Comparison of ENCODE assay signal across 1 cellular context in the genomic region with DNA sequence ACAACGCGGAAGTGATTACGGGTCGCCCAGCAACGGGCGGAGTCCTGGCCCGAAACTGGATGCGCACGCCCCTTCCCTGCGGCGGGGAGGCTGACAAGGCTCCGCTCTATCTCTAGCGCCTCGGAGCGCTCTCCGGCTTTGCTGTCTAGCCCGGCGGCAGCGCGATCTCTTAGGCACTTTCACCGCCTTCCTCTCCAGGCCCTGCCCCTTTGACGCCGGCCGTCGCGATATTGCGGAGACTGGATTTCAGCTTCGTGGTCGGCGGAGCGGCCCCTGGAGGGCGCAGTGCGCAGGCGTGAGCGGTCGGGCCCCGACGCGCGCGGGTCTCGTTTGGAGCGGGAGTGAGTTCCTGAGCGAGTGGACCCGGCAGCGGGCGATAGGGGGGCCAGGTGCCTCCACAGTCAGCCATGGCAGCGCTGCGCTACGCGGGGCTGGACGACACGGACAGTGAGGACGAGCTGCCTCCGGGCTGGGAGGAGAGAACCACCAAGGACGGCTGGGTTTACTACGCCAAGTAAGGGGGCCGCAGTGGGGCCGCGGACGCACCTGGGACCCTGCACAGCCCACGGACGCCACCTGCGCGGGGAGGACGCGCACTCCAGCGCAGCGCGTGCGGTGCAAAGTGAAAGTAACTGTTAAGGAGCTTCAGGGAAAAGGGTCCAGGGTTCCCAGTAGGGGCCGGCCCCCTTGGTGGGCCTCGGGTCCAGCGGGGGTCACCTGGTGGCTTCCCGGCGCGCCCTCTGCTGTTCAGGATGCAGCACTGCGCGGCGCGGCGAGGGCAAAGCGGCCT.
TF ChIP-seq lines count a peak whose summit lies in the region.

Gene WWOX, plus strand, starts transcription at position 283 of the 790 bp plus-strand sequence.

TF ChIP-seq in K562, 482 proteins besides CTCF, POLR2A, EP300 and RAD21 (continued from another document and continues in another):
- TF ChIP-seq ZBTB40 (IDR thresholded peaks at IDR 0.05) (peak; percentile 78), ZBTB40 (CRISPR knock-in tag; IDR thresholded peaks at IDR 0.05) (no peak), SOX6 (IDR thresholded peaks at IDR 0.05) (peak; percentile 73; the same call in 1 of the 2 replicates), ATF1 (CRISPR knock-in tag; IDR thresholded peaks at IDR 0.05) (peak; percentile 51; the same call in 1 of the 2 replicates), ATF1 (tag; IDR thresholded peaks at IDR 0.05) (peak; percentile 94), PHB2 (IDR thresholded peaks at IDR 0.05; ENCODE audit: low read depth) (no peak), HBP1 (CRISPR knock-in tag; IDR thresholded peaks at IDR 0.05) (no peak), ZNF146 (CRISPR knock-in tag; IDR thresholded peaks at IDR 0.05; ENCODE audit: unreplicated experiment) (no peak), ASH1L (IDR thresholded peaks at IDR 0.05; ENCODE audit: borderline replicate concordance, low read depth, partially characterized antibody) (no peak), SRF (CRISPR knock-in tag; IDR thresholded peaks at IDR 0.05) (peak in 1 of 2 experiments; percentile 76; a peak in 1 of 4 replicates), ZNF668 (CRISPR knock-in tag; IDR thresholded peaks at IDR 0.05) (no peak), HOXB6 (CRISPR knock-in tag; IDR thresholded peaks at IDR 0.05; ENCODE audit: borderline replicate concordance) (no peak), RCOR1 (IDR thresholded peaks at IDR 0.05; ENCODE audit: borderline replicate concordance in 1 of 2, low read depth in 2 of 2, low read length in 2 of 2) (peak; percentile 16 to 69; a peak in 2 of 4 replicates), ZKSCAN3 (CRISPR knock-in tag; IDR thresholded peaks at IDR 0.05) (no peak), ZNF274 (IDR thresholded peaks at IDR 0.05; ENCODE audit: borderline replicate concordance, low read depth, low read length) (no peak), U2AF1 (optimal IDR thresholded peaks at IDR 0.05; ENCODE audit: low read depth, low read length) (peak; percentile 80), TCF7L2 (IDR thresholded peaks at IDR 0.05; ENCODE audit: low read depth, low read length) (0 out of 2 replicates have a peak, but pooled peaks have one; percentile 35), ARID2 (IDR thresholded peaks at IDR 0.05) (no peak), KLF13 (tag; IDR thresholded peaks at IDR 0.05; ENCODE audit: borderline replicate concordance, low read depth) (peak; percentile 87; the same call in 1 of the 2 replicates), HDAC8 (tag; IDR thresholded peaks at IDR 0.05) (no peak), EZH2 (IDR thresholded peaks at IDR 0.05; ENCODE audit: borderline replicate concordance, low read depth, low read length) (no peak), NR2C2 (CRISPR knock-in tag; IDR thresholded peaks at IDR 0.05) (peak; percentile 28; the same call in 1 of the 2 replicates), NR2C2 (tag; IDR thresholded peaks at IDR 0.05) (peak; percentile 86), MTF1 (CRISPR knock-in tag; IDR thresholded peaks at IDR 0.05; ENCODE audit: borderline replicate concordance) (no peak), L3MBTL2 (IDR thresholded peaks at IDR 0.05) (peak; percentile 61; the same call in 1 of the 2 replicates), ZEB2 (IDR thresholded peaks at IDR 0.05) (peak; percentile 60), RBM22 (IDR thresholded peaks at IDR 0.05; ENCODE audit: low read depth, low read length, poor library complexity, severe bottlenecking) (peak; percentile 69), NR2C1 (IDR thresholded peaks at IDR 0.05) (no peak), NR2C1 (tag; IDR thresholded peaks at IDR 0.05) (peak; percentile 65; the same call in 1 of the 2 replicates), NCOA1 (IDR thresholded peaks at IDR 0.05; ENCODE audit: low read depth) (no peak), THRAP3 (IDR thresholded peaks at IDR 0.05; ENCODE audit: borderline replicate concordance) (peak; percentile 97), ID3 (CRISPR knock-in tag; IDR thresholded peaks at IDR 0.05) (no peak), ID3 (tag; IDR thresholded peaks at IDR 0.05) (peak; percentile 59; the same call in 1 of the 2 replicates), BCOR (IDR thresholded peaks at IDR 0.05) (no peak), KAT7 (CRISPR knock-in tag; IDR thresholded peaks at IDR 0.05; ENCODE audit: borderline replicate concordance) (no peak), RHOXF2B (CRISPR knock-in tag; conservative IDR thresholded peaks at IDR 0.05) (no peak), TAL1 (IDR thresholded peaks at IDR 0.05) (no peak), ZNF324 (CRISPR knock-in tag; IDR thresholded peaks at IDR 0.05) (no peak), ZSCAN29 (IDR thresholded peaks at IDR 0.05) (peak; percentile 94), ZNF695 (CRISPR knock-in tag; IDR thresholded peaks at IDR 0.05) (no peak), ELF1 (tag; IDR thresholded peaks at IDR 0.05) (peak; percentile 97), SLC30A9 (CRISPR knock-in tag; IDR thresholded peaks at IDR 0.05) (0 out of 2 replicates have a peak, but pooled peaks have one; percentile 41)
- TF ChIP-seq, protein P1, sequence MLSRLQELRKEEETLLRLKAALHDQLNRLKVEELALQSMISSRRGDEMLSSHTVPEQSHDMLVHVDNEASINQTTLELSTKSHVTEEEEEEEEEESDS (CRISPR knock-in tag; IDR thresholded peaks at IDR 0.05) = no peak
- TF ChIP-seq, protein P2, sequence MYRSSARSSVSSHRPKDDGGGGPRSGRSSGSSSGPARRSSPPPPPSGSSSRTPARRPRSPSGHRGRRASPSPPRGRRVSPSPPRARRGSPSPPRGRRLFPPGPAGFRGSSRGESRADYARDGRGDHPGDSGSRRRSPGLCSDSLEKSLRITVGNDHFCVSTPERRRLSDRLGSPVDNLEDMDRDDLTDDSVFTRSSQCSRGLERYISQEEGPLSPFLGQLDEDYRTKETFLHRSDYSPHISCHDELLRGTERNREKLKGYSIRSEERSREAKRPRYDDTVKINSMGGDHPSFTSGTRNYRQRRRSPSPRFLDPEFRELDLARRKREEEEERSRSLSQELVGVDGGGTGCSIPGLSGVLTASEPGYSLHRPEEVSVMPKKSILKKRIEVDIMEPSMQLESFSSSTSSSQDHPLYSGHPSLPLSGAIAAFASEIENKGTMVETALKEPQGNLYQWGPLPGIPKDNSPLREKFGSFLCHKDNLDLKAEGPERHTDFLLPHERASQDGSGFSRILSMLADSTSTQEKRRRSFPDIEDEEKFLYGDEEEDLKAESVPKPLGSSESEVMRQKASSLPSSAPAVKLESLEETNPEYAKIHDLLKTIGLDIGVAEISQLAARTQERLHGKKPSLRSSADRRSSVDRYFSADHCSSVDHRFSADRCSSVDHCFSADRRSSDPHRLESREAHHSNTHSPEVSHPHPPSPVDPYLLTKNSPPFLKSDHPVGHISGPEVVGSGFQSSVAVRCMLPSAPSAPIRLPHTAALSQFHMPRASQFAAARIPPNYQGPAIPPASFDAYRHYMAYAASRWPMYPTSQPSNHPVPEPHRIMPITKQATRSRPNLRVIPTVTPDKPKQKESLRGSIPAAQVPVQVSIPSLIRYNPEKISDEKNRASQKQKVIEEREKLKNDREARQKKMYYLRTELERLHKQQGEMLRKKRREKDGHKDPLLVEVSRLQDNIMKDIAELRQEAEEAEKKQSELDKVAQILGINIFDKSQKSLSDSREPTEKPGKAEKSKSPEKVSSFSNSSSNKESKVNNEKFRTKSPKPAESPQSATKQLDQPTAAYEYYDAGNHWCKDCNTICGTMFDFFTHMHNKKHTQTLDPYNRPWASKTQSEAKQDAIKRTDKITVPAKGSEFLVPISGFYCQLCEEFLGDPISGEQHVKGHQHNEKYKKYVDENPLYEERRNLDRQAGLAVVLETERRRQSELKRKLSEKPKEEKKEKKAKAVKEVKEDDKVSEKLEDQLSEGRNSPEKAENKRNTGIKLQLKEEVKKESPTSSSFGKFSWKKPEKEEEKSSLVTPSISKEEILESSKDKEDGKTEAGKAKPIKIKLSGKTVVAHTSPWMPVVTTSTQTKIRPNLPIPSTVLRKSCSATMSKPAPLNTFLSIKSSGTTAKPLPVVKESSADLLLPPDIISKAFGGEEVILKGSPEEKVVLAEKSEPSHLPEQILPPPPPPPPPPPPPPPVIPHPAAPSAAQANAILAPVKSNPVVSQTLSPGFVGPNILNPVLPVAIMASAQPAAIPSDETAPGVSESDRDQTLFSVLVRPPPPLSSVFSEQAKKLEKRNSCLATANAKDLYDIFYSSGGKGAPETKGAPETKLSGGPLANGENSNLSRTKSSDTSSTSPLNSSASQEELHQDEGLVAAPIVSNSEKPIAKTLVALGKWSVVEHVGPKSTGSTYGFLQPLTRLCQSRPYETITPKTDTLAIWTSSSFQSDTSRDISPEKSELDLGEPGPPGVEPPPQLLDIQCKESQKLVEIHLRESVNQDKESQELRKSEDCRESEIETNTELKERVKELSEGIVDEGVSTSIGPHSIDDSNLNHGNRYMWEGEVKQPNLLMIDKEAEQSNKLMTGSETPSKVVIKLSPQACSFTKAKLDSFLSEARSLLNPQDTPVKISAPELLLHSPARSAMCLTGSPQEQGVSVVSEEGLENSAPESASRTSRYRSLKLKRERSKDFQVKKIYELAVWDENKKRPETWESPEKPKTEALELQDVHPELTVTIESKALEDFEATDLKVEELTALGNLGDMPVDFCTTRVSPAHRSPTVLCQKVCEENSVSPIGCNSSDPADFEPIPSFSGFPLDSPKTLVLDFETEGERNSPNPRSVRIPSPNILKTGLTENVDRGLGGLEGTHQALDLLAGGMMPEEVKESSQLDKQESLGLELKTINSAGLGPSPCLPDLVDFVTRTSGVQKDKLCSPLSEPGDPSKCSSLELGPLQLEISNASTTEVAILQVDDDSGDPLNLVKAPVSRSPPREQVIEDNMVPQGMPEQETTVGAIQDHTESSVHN (IDR thresholded peaks at IDR 0.05; ENCODE audit: borderline replicate concordance in 1 of 2, low read depth in 1 of 2) = no peak
